In the genomic region with DNA sequence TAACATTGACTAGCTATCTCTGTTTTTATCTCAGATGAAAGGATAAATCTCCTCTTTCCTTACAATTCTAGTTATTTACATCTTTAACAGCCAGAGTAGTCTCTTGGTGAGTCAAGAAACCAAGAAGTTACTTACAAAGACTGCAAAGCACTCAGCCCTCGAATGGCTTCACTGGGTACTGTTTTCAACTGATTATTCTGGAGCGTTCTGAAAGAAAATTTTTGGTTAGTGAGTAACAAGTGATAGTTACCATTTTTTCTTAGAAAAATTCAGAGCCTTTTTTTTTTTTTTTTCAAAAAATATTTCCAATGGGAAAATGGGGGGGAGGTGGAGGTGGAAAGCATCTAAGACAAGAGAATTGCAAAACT, we compare ENCODE assay signal across 1 cellular context.
A peak's percentile ranks its signal among the peaks of the same experiment; 100 is the strongest.
TF ChIP-seq lines count a peak whose summit lies in the region.

No MANE protein-coding gene starts in this region.

TF ChIP-seq in K562, 482 proteins besides CTCF, POLR2A, EP300 and RAD21:
- TF ChIP-seq, protein P1, sequence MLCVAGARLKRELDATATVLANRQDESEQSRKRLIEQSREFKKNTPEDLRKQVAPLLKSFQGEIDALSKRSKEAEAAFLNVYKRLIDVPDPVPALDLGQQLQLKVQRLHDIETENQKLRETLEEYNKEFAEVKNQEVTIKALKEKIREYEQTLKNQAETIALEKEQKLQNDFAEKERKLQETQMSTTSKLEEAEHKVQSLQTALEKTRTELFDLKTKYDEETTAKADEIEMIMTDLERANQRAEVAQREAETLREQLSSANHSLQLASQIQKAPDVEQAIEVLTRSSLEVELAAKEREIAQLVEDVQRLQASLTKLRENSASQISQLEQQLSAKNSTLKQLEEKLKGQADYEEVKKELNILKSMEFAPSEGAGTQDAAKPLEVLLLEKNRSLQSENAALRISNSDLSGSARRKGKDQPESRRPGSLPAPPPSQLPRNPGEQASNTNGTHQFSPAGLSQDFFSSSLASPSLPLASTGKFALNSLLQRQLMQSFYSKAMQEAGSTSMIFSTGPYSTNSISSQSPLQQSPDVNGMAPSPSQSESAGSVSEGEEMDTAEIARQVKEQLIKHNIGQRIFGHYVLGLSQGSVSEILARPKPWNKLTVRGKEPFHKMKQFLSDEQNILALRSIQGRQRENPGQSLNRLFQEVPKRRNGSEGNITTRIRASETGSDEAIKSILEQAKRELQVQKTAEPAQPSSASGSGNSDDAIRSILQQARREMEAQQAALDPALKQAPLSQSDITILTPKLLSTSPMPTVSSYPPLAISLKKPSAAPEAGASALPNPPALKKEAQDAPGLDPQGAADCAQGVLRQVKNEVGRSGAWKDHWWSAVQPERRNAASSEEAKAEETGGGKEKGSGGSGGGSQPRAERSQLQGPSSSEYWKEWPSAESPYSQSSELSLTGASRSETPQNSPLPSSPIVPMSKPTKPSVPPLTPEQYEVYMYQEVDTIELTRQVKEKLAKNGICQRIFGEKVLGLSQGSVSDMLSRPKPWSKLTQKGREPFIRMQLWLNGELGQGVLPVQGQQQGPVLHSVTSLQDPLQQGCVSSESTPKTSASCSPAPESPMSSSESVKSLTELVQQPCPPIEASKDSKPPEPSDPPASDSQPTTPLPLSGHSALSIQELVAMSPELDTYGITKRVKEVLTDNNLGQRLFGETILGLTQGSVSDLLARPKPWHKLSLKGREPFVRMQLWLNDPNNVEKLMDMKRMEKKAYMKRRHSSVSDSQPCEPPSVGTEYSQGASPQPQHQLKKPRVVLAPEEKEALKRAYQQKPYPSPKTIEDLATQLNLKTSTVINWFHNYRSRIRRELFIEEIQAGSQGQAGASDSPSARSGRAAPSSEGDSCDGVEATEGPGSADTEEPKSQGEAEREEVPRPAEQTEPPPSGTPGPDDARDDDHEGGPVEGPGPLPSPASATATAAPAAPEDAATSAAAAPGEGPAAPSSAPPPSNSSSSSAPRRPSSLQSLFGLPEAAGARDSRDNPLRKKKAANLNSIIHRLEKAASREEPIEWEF (CRISPR knock-in tag; IDR thresholded peaks at IDR 0.05) = 0 out of 2 replicates have a peak, but pooled peaks have one; percentile 17
- TF ChIP-seq MBD1 (CRISPR knock-in tag; IDR thresholded peaks at IDR 0.05) = no peak
